ENCODE assay signal across 8 cellular contexts in the genomic region with DNA sequence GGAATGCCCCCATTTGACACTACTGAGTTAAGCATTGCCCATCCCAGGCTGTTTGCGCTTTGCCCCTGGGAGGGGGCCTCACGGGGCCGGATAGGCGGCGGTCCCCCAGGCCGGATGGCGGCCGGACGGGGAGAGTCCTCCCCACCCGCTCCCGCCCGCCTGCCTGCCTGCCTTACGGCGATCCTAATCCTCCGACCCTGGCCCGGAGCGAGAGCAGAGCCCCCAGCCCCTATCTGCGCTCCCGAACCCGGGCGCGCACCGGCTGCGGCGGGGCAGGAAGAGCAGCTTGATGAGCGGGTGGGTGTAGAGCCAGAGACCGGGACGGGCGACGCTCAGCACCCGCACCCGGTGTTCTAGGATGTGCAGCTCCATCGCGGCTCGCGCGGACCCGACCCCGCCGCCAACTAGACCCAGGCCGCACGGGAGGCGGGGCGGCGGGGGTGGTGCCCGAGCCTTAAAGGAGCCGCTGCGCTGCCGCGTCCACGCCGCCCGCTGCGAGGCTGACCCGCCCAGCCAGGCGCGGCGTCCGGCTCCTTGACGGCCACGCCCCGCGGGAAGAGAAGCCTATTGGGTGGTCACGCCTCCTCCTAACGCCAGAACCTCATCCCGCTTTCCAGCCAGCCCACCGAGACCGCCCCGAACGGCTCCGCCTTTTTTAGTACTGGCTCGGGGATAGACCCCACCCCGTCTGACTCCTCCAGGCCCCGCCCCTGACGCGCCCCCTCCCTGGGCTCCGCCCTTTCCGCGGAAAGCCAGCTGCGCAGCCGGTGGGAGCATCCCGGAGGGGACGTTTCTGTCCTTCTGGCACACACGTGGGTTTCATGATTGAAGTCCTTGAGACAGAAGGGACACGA. TPM values are rescaled to one million over a fixed set of nuclear protein-coding genes. Genes with fewer than 3 reads are reported as not detected.
DNase-seq lines count a peak whose midpoint lies in the region; ATAC-seq and TF ChIP-seq lines count a peak whose summit lies in the region.

A gene (minus strand): TSS at position 380 of the 854 bp plus-strand sequence. CDS start 8 bp downstream, at position 372.

- peaks cover 24% of the 10 kb centered on the region for H3K36me3 ChIP-seq in osteoblast (ENCODE audit: insufficient read depth, low read length)
- H3K36me3 ChIP-seq in thoracic aorta: peaks cover 49% of the 10 kb centered on the region

- H3K27ac ChIP-seq in osteoblast (ENCODE audit: low read depth, low read length) (peak within 1 kb of the TSS; percentile 48), thoracic aorta (peak within 1 kb of the TSS; percentile 96)

- H3K27me3 Mint-ChIP-seq in HFFc6 (ENCODE audit: insufficient read depth) (peaks cover 3% of the 10 kb centered on the region), glutamatergic neuron (ENCODE audit: unreplicated experiment) (peaks cover 6% of the 10 kb centered on the region)
- no peaks in the 10 kb centered on the region for H3K27me3 Mint-ChIP-seq in activated naive CD8-positive, alpha-beta T cell

- H4K20me1 ChIP-seq in osteoblast (ENCODE audit: insufficient read depth, low read length): peaks cover 21% of the 10 kb centered on the region

- DNase-seq in GM04503 (ENCODE audit: low read depth): peak; percentile 77
- DNase-seq in HFFc6: peak; percentile 97
- peak; percentile 86 for DNase-seq in NCI-H1092 (lab: John Stamatoyannopoulos, UW)
- DNase-seq in SKM-1 (lab: John Stamatoyannopoulos, UW; ENCODE audit: unreplicated experiment): peak; percentile 80
- peak; percentile 97 for DNase-seq in glutamatergic neuron
- DNase-seq in osteoblast (ENCODE audit: insufficient read length, low spot score, missing footprints): peak; percentile 100
- DNase-seq in thoracic aorta (ENCODE audit: low spot score): peak; percentile 98

- H3K36me3 Mint-ChIP-seq in HFFc6 (ENCODE audit: low read depth) (peaks cover 10% of the 10 kb centered on the region; the same call in 1 of the 2 replicates), glutamatergic neuron (ENCODE audit: unreplicated experiment) (no peaks in the 10 kb centered on the region)
- H3K36me3 Mint-ChIP-seq in activated naive CD8-positive, alpha-beta T cell: no peaks in the 10 kb centered on the region

- H3K27me3 ChIP-seq in osteoblast (ENCODE audit: insufficient read depth, low read length) (no peaks in the 10 kb centered on the region), thoracic aorta (replicated peaks; ENCODE audit: insufficient read depth) (no peaks in the 10 kb centered on the region)

- H3K9me3 ChIP-seq in osteoblast (ENCODE audit: low read depth, low read length) (no peaks in the 10 kb centered on the region), thoracic aorta (no peaks in the 10 kb centered on the region)

- H3K4me3 Mint-ChIP-seq in HFFc6 (peak within 1 kb of the TSS; percentile 82), glutamatergic neuron (ENCODE audit: unreplicated experiment) (peak within 1 kb of the TSS; percentile 80)
- H3K4me3 Mint-ChIP-seq in activated naive CD8-positive, alpha-beta T cell: peak within 1 kb of the TSS; percentile 88

- H3K27ac Mint-ChIP-seq in HFFc6 (peak within 1 kb of the TSS; percentile 69), glutamatergic neuron (ENCODE audit: unreplicated experiment) (peak within 1 kb of the TSS; percentile 75)
- peak within 1 kb of the TSS; percentile 29 for H3K27ac Mint-ChIP-seq in activated naive CD8-positive, alpha-beta T cell

- H3K79me2 ChIP-seq in osteoblast (ENCODE audit: insufficient read depth, low read length): no peaks in the 10 kb centered on the region

- peak within 1 kb of the TSS; percentile 90 for H3K4me3 ChIP-seq in osteoblast (ENCODE audit: insufficient read depth, low read length)
- H3K4me3 ChIP-seq in thoracic aorta: peak within 1 kb of the TSS; percentile 75

- ATAC-seq in thoracic aorta (ENCODE audit: insufficient number of reproducible peaks, low FRiP score, low read depth): peak; percentile 68

- H3K4me1 ChIP-seq in osteoblast (ENCODE audit: insufficient read depth, low read length) (peaks cover 27% of the 10 kb centered on the region), thoracic aorta (ENCODE audit: control insufficient read depth in 1 of 2, low read depth in 2 of 2) (peaks cover 16 to 42% of the 10 kb centered on the region in 2 donors)

- H3K9me3 Mint-ChIP-seq in HFFc6 (no peaks in the 10 kb centered on the region), glutamatergic neuron (ENCODE audit: unreplicated experiment) (peaks cover 2% of the 10 kb centered on the region)
- H3K9me3 Mint-ChIP-seq in activated naive CD8-positive, alpha-beta T cell (ENCODE audit: low read depth): no peaks in the 10 kb centered on the region

- peak within 1 kb of the TSS; percentile 35 for H2AFZ ChIP-seq in osteoblast (ENCODE audit: low read length)

- peaks cover 27% of the 10 kb centered on the region for H3K4me1 Mint-ChIP-seq in HFFc6 (ENCODE audit: low read depth)
- H3K4me1 Mint-ChIP-seq in activated naive CD8-positive, alpha-beta T cell (ENCODE audit: low read depth): peaks cover 28% of the 10 kb centered on the region
- H3K4me1 Mint-ChIP-seq in glutamatergic neuron (ENCODE audit: low read depth, unreplicated experiment): peaks cover 4% of the 10 kb centered on the region

- TF ChIP-seq CTCF in HFFc6 (IDR thresholded peaks at IDR 0.05) (no peak), glutamatergic neuron (IDR thresholded peaks at IDR 0.05; ENCODE audit: partially characterized antibody, unreplicated experiment) (peak; percentile 24), osteoblast (IDR thresholded peaks at IDR 0.05; ENCODE audit: extremely low read depth, low read depth, low read length) (no peak), thoracic aorta (IDR thresholded peaks at IDR 0.05) (no peak)

- H3K4me2 ChIP-seq in osteoblast (ENCODE audit: insufficient read depth, low read length): peak within 1 kb of the TSS; percentile 84

RNA-seq across cellular contexts. Expression of the gene that starts here (rescaled TPM):
- total RNA-seq in HFFc6 (2021; fragmentation: NEBNext Ultra II Directional; extraction: Animal tissue kit (Norgen Biotek cat#: 25700)): 1 to 10 TPM; 4.5 to 8.1 (median 5.7) TPM
- total RNA-seq in glutamatergic neuron (ENCODE audit: unreplicated experiment) (4.5 TPM), osteoblast (5.3 and 5.8 TPM in 2 replicates), thoracic aorta (10 to 100 TPM in 1 of 2 donors, 1 to 10 TPM in 1; 7.5 to 22.6 TPM)

Comparison
In these comparisons a context has a peak if more than half of its experiments do, and no peak if none do; other contexts are left out.
1. Peak in every context shown above with its lines: DNase-seq, ATAC-seq, H3K4me3 ChIP-seq and H3K27ac ChIP-seq.